13 cellular contexts compared by ENCODE assay signal in genomic region chr9:112866662-112867274, GRCh38. TPM values are rescaled to one million over a fixed set of nuclear protein-coding genes. Genes with fewer than 3 reads are reported as not detected.
A peak's percentile ranks its signal among the peaks of the same experiment; 100 is the strongest.
DNase-seq lines count a peak whose midpoint lies in the region; ATAC-seq, FAIRE-seq and TF ChIP-seq lines count a peak whose summit lies in the region.
"Had no signal": no experiment of that assay in that cellular context is flagged by ENCODE, and none has a peak within 500 bp of the region (broad histone marks: within the 10 kb centered on the region; RNA-seq: fewer than 3 reads in every experiment).

No MANE protein-coding gene starts in this region.

- no peaks in the 10 kb centered on the region for H3K9me2 ChIP-seq in GM23338 (ENCODE audit: insufficient read depth)

- FAIRE-seq in RCC 7860 (lab: Jason Lieb, UNC), result no peak

- no peaks in the 10 kb centered on the region for H3K36me3 ChIP-seq in GM23338 (ENCODE audit: insufficient read depth)
- H3K36me3 ChIP-seq in esophagus squamous epithelium, result peaks cover 0 to 51% (median 0%) of the 10 kb centered on the region in 3 donors

- no peak overlapping the region for H2AFZ ChIP-seq in GM23338

- no peak overlapping the region for H3K4me3 Mint-ChIP-seq in GM23338
- no peak overlapping the region for H3K4me3 Mint-ChIP-seq in stimulated activated memory B cell treated with anti-CD40 and anti-IgM and Interleukin-4, amounts not matched to agents 10 μg/mL and 1 μg/mL and 100 μg/mL, for 72 hours
- H3K4me3 Mint-ChIP-seq: activated CD8-positive, alpha-beta T cell treated with anti-CD3 and anti-CD28 coated beads, Interleukin-2, amount 10 ng/mL, durations not matched to agents 7 days and 5 days; activated naive CD8-positive, alpha-beta T cell treated with anti-CD3 and anti-CD28 coated beads, Interleukin-2, amount 10 ng/mL, durations not matched to agents 7 days and 5 days; T-cell had no signal

- no peak for TF ChIP-seq POLR2A in esophagus squamous epithelium (IDR thresholded peaks at IDR 0.05)

- ATAC-seq in GM23338, result peak; percentile 39
- ATAC-seq in stimulated activated memory B cell treated with anti-CD40 and anti-IgM and Interleukin-4, amounts not matched to agents 10 μg/mL and 1 μg/mL and 100 μg/mL, for 72 hours, result no peak
- ATAC-seq: T-cell had no signal

- no peak overlapping the region for H3K27ac Mint-ChIP-seq in GM23338
- H3K27ac Mint-ChIP-seq in stimulated activated memory B cell treated with anti-CD40 and anti-IgM and Interleukin-4, amounts not matched to agents 10 μg/mL and 1 μg/mL and 100 μg/mL, for 72 hours, result peak overlapping the region; percentile 65
- H3K27ac Mint-ChIP-seq: activated CD8-positive, alpha-beta T cell treated with anti-CD3 and anti-CD28 coated beads, Interleukin-2, amount 10 ng/mL, durations not matched to agents 7 days and 5 days; T-cell had no signal

- no peak overlapping the region for H3K4me3 ChIP-seq in GM23338
- no peak overlapping the region for H3K4me3 ChIP-seq in esophagus squamous epithelium
- no peak overlapping the region for H3K4me3 ChIP-seq in coronary artery

- peaks cover 7% of the 10 kb centered on the region; the same call in 2 of the 3 replicates for H3K4me1 Mint-ChIP-seq in GM23338
- H3K4me1 Mint-ChIP-seq in stimulated activated memory B cell treated with anti-CD40 and anti-IgM and Interleukin-4, amounts not matched to agents 10 μg/mL and 1 μg/mL and 100 μg/mL, for 72 hours, result peaks cover 46% of the 10 kb centered on the region

- no peak for TF ChIP-seq CTCF in GM23338 (conservative IDR thresholded peaks at IDR 0.05; ENCODE audit: low read depth in 2 of 2)
- no peak for TF ChIP-seq CTCF in esophagus squamous epithelium (IDR thresholded peaks at IDR 0.05)
- TF ChIP-seq CTCF in coronary artery (IDR thresholded peaks at IDR 0.05), result no peak

- H3K4me1 ChIP-seq in GM23338 (ENCODE audit: insufficient read depth), result no peaks in the 10 kb centered on the region
- peaks cover 0 to 26% (median 7%) of the 10 kb centered on the region in 3 donors for H3K4me1 ChIP-seq in esophagus squamous epithelium

- H3K36me3 Mint-ChIP-seq in GM23338 (ENCODE audit: low read depth), result peaks cover 18% of the 10 kb centered on the region
- peaks cover 53% of the 10 kb centered on the region for H3K36me3 Mint-ChIP-seq in stimulated activated memory B cell treated with anti-CD40 and anti-IgM and Interleukin-4, amounts not matched to agents 10 μg/mL and 1 μg/mL and 100 μg/mL, for 72 hours

- no peaks in the 10 kb centered on the region for H4K20me1 ChIP-seq in GM23338 (replicated peaks; ENCODE audit: insufficient read depth)

- intact Hi-C loops in esophagus squamous epithelium (cut with DNase I), result no loop called here

- H3K79me2 ChIP-seq in GM23338 (replicated peaks; ENCODE audit: insufficient read depth), result no peaks in the 10 kb centered on the region

- no peak overlapping the region for H3K4me2 ChIP-seq in GM23338

- no peaks in the 10 kb centered on the region for H3K9me3 ChIP-seq in esophagus squamous epithelium

- peak; percentile 79 for DNase-seq in GM23338 (ENCODE audit: low spot score)
- peak; percentile 39 for DNase-seq in RCC 7860 (ENCODE audit: low spot score)
- peak; percentile 64 for DNase-seq in fibroblast of gingiva (ENCODE audit: low read depth)
- DNase-seq in esophagus squamous epithelium (lab: John Stamatoyannopoulos, UW), result no peak
- DNase-seq in coronary artery (ENCODE audit: low spot score), result no peak
- DNase-seq in NK-92 treated with Interleukin-12 subunit alpha and Interleukin-12 subunit beta, amount 100 ng/mL, for 24 hours (lab: John Stamatoyannopoulos, UW), result no peak
- DNase-seq: activated naive CD8-positive, alpha-beta T cell treated with anti-CD3 and anti-CD28 coated beads, Interleukin-2, amount 10 ng/mL, durations not matched to agents 7 days and 5 days; NCI-H446; T-cell had no signal

- no peak overlapping the region for H3K27ac ChIP-seq in GM23338 (ENCODE audit: low read depth)
- no peak overlapping the region for H3K27ac ChIP-seq in esophagus squamous epithelium
- H3K27ac ChIP-seq in coronary artery, result peak overlapping the region in 1 of 2 donors; percentile 47

- H3K27me3 Mint-ChIP-seq in GM23338 (ENCODE audit: insufficient read depth, low read depth, poor library complexity), result peaks cover 8% of the 10 kb centered on the region
- no peaks in the 10 kb centered on the region for H3K27me3 Mint-ChIP-seq in stimulated activated memory B cell treated with anti-CD40 and anti-IgM and Interleukin-4, amounts not matched to agents 10 μg/mL and 1 μg/mL and 100 μg/mL, for 72 hours
- H3K27me3 Mint-ChIP-seq: activated naive CD8-positive, alpha-beta T cell treated with anti-CD3 and anti-CD28 coated beads, Interleukin-2, amount 10 ng/mL, durations not matched to agents 7 days and 5 days; T-cell had no signal

- 92 to 100% methylated on average over 1 of the region's 1 CpG for WGBS in esophagus squamous epithelium, 2 donors

- H3K9me3 Mint-ChIP-seq in GM23338, result peaks cover 3% of the 10 kb centered on the region; the same call in 1 of the 3 replicates
- peaks cover 5% of the 10 kb centered on the region for H3K9me3 Mint-ChIP-seq in stimulated activated memory B cell treated with anti-CD40 and anti-IgM and Interleukin-4, amounts not matched to agents 10 μg/mL and 1 μg/mL and 100 μg/mL, for 72 hours
- H3K9me3 Mint-ChIP-seq: activated naive CD8-positive, alpha-beta T cell treated with anti-CD3 and anti-CD28 coated beads, Interleukin-2, amount 10 ng/mL, durations not matched to agents 7 days and 5 days; T-cell had no signal

- H3F3A ChIP-seq in GM23338 (replicated peaks; ENCODE audit: low read depth), result no peaks in the 10 kb centered on the region

- H3K27me3 ChIP-seq in GM23338 (ENCODE audit: insufficient read depth) (no peaks in the 10 kb centered on the region), esophagus squamous epithelium (no peaks in the 10 kb centered on the region)

TF ChIP-seq in GM23338, 12 proteins besides CTCF, POLR2A, EP300 and RAD21:
- no peak for TF ChIP-seq ZNF114 (CRISPR knock-in tag; IDR thresholded peaks at IDR 0.05)
- TF ChIP-seq EZH2 (IDR thresholded peaks at IDR 0.05; ENCODE audit: low read depth, unreplicated experiment), result no peak
- TF ChIP-seq NANOG (IDR thresholded peaks at IDR 0.05; ENCODE audit: borderline replicate concordance), result no peak

RNA-seq across cellular contexts. Expression of gene SLC46A2, which starts 23.9 kb away (rescaled TPM):
- total RNA-seq in GM23338 (2014; rRNA removed; shearing (Covaris generic)), result not detected in 2 replicates
- polyA plus RNA-seq in GM23338 (2016; fragmentation: Nextera tagmentation; extraction: Ambion mirVana), result 0.11 TPM in 1 of 2 replicates, not detected in the other
- 1 to 10 TPM in 1 of 4 donors, under 1 TPM in 3; 0.09 to 1.6 (median 0.57) TPM for total RNA-seq in esophagus squamous epithelium
- total RNA-seq: activated CD8-positive, alpha-beta T cell treated with anti-CD3 and anti-CD28 coated beads, Interleukin-2, amount 10 ng/mL, durations not matched to agents 7 days and 5 days; activated naive CD8-positive, alpha-beta T cell treated with anti-CD3 and anti-CD28 coated beads, Interleukin-2, amount 10 ng/mL, durations not matched to agents 7 days and 5 days; LHCN-M2; osteocyte; T-cell had no signal

Comparison
In these comparisons a context has a peak if more than half of its experiments do, and no peak if none do; other contexts are left out.
1. DNase-seq: peak in GM23338 (single experiment), RCC 7860 (single experiment) and fibroblast of gingiva (single experiment); none in esophagus squamous epithelium (single experiment), coronary artery (single experiment) and NK-92 treated with Interleukin-12 subunit alpha and Interleukin-12 subunit beta, amount 100 ng/mL, for 24 hours (single experiment).